Comparison of ENCODE assay signal across 1 cellular context in the genomic region with DNA sequence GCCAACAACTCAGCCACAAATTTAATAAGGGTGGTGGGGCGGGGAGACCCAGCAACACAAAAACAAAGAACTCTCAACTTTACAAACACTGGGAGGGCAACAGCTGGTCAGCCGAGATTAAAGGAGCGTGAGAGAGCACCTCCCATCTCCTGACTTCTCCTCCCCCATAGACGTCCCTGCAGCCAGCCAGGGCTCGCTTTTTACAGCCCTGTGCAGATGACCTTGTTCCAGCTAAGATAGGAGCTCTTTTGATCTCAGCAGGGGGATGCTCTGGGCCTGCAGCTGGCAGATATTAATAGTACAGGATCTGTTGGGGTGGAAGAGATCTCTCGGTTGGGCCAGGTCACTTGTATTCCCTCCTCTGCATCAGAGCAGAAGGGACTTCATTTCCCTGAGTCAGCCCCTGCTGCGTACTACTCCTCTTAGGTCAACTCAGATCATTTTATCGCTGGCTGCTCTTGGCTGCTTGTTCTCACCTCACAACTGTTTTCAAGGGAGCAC.
TF ChIP-seq lines count a peak whose summit lies in the region.

No MANE protein-coding gene starts in this region.

TF ChIP-seq in HepG2, 621 proteins besides CTCF, POLR2A, EP300 and RAD21 (continued from another document):
- no peak for TF ChIP-seq E2F1 (CRISPR knock-in tag; IDR thresholded peaks at IDR 0.05)
- TF ChIP-seq, protein P1, sequence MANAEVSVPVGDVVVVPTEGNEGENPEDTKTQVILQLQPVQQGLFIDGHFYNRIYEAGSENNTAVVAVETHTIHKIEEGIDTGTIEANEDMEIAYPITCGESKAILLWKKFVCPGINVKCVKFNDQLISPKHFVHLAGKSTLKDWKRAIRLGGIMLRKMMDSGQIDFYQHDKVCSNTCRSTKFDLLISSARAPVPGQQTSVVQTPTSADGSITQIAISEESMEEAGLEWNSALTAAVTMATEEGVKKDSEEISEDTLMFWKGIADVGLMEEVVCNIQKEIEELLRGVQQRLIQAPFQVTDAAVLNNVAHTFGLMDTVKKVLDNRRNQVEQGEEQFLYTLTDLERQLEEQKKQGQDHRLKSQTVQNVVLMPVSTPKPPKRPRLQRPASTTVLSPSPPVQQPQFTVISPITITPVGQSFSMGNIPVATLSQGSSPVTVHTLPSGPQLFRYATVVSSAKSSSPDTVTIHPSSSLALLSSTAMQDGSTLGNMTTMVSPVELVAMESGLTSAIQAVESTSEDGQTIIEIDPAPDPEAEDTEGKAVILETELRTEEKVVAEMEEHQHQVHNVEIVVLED (CRISPR knock-in tag; IDR thresholded peaks at IDR 0.05; ENCODE audit: borderline replicate concordance), result no peak
- no peak for TF ChIP-seq ZNF451 (CRISPR knock-in tag; IDR thresholded peaks at IDR 0.05)
- no peak for TF ChIP-seq NFAT5 (CRISPR knock-in tag; IDR thresholded peaks at IDR 0.05)
- TF ChIP-seq ZNF550 (CRISPR knock-in tag; IDR thresholded peaks at IDR 0.05; ENCODE audit: borderline replicate concordance), result no peak
- TF ChIP-seq ATF6 (CRISPR knock-in tag; conservative IDR thresholded peaks at IDR 0.05), result peak; percentile 30; the same call in 1 of the 2 replicates
- TF ChIP-seq, protein P2, sequence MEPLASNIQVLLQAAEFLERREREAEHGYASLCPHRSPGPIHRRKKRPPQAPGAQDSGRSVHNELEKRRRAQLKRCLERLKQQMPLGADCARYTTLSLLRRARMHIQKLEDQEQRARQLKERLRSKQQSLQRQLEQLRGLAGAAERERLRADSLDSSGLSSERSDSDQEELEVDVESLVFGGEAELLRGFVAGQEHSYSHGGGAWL (CRISPR knock-in tag; IDR thresholded peaks at IDR 0.05), result no peak
- no peak for TF ChIP-seq U2AF1 (optimal IDR thresholded peaks at IDR 0.05; ENCODE audit: low read depth, low read length)
- TF ChIP-seq ZNF570 (CRISPR knock-in tag; IDR thresholded peaks at IDR 0.05; ENCODE audit: borderline replicate concordance), result no peak
- no peak for TF ChIP-seq ZNF20 (CRISPR knock-in tag; IDR thresholded peaks at IDR 0.05)
- TF ChIP-seq ZNF792 (CRISPR knock-in tag; IDR thresholded peaks at IDR 0.05), result peak; percentile 50; the same call in 1 of the 2 replicates
